22 cellular contexts compared by ENCODE assay signal in genomic region chr14:30389901-30390394, GRCh38.
DNase-seq lines count a peak whose midpoint lies in the region; ATAC-seq, FAIRE-seq and TF ChIP-seq lines count a peak whose summit lies in the region.
"Had no signal": no experiment of that assay in that cellular context is flagged by ENCODE, and none has a peak within 500 bp of the region (broad histone marks: within the 10 kb centered on the region; RNA-seq: fewer than 3 reads in every experiment).

No MANE protein-coding gene starts in this region.

- TF ChIP-seq CTCF in astrocyte (IDR thresholded peaks at IDR 0.05; ENCODE audit: insufficient read depth, low read depth, low read length), result no peak

- no peaks in the 10 kb centered on the region for H3K9me3 ChIP-seq in astrocyte (ENCODE audit: insufficient read depth, low read depth, low read length)
- H3K9me3 ChIP-seq: HAP-1 had no signal

- no peak overlapping the region for H2AFZ ChIP-seq in astrocyte (ENCODE audit: low read depth, low read length)
- H2AFZ ChIP-seq: PC-9 had no signal

- no peak for ATAC-seq in GM21447 (IDR thresholded peaks at IDR 0.05; ENCODE audit: unreplicated experiment)

- H3K4me3 ChIP-seq in astrocyte (ENCODE audit: insufficient read depth, low read depth, low read length) (no peak overlapping the region), mesendoderm (ENCODE audit: low read length) (no peak overlapping the region)
- H3K4me3 ChIP-seq: HAP-1, PC-9, SK-N-MC had no signal

- FAIRE-seq in astrocyte (lab: Jason Lieb, UNC), result no peak
- FAIRE-seq: D721Med had no signal

- no peaks in the 10 kb centered on the region for H3K36me3 Mint-ChIP-seq in astrocyte (ENCODE audit: low read depth, unreplicated experiment)
- H3K36me3 Mint-ChIP-seq: CD14-positive monocyte had no signal

- no peaks in the 10 kb centered on the region for H3K4me1 Mint-ChIP-seq in astrocyte (ENCODE audit: low read depth, unreplicated experiment)
- H3K4me1 Mint-ChIP-seq: B cell, CD14-positive monocyte had no signal

- H3K9me3 Mint-ChIP-seq in astrocyte (ENCODE audit: unreplicated experiment), result peaks cover 2% of the 10 kb centered on the region
- H3K9me3 Mint-ChIP-seq: CD14-positive monocyte had no signal

- no peaks in the 10 kb centered on the region for H3K79me1 ChIP-seq in mesendoderm (ENCODE audit: low read length)

- WGBS in mesendoderm (ENCODE audit: extremely low coverage, insufficient coverage, low lambda C conversion rate), result no CpG with 5 or more reads among the region's 4 CpGs

- no peak overlapping the region for H2BK15ac ChIP-seq in mesendoderm (replicated peaks; ENCODE audit: low read depth)

- no peak overlapping the region for H3K4me3 Mint-ChIP-seq in astrocyte (ENCODE audit: unreplicated experiment)
- H3K4me3 Mint-ChIP-seq: B cell, CD14-positive monocyte had no signal

- H3K27ac ChIP-seq in astrocyte (ENCODE audit: low read depth, low read length) (no peak overlapping the region), mesendoderm (ENCODE audit: low read depth, low read length) (no peak overlapping the region)
- H3K27ac ChIP-seq: HL-60, PC-9, SK-N-MC had no signal

- H3K36me3 ChIP-seq in astrocyte (ENCODE audit: insufficient read depth, low read length), result no peaks in the 10 kb centered on the region
- no peaks in the 10 kb centered on the region for H3K36me3 ChIP-seq in mesendoderm (ENCODE audit: control insufficient read depth, insufficient read depth, low read length)
- H3K36me3 ChIP-seq: HAP-1 had no signal

- H3K27ac Mint-ChIP-seq in astrocyte (ENCODE audit: unreplicated experiment), result no peak overlapping the region
- H3K27ac Mint-ChIP-seq: B cell, CD14-positive monocyte had no signal

- H3K9ac ChIP-seq in astrocyte (ENCODE audit: low read length) (no peak overlapping the region), mesendoderm (ENCODE audit: low read length) (no peak overlapping the region)

- no peak overlapping the region for H2AK5ac ChIP-seq in mesendoderm (ENCODE audit: low read length)

- H3K23ac ChIP-seq in mesendoderm (ENCODE audit: low read length), result no peak overlapping the region

- H4K5ac ChIP-seq in mesendoderm (ENCODE audit: low read length), result no peak overlapping the region

- H2BK120ac ChIP-seq in mesendoderm (ENCODE audit: low read depth, low read length), result no peak overlapping the region

- H3K4me2 ChIP-seq in astrocyte (ENCODE audit: low read length) (peak overlapping the region; percentile 15), mesendoderm (ENCODE audit: low read length) (no peak overlapping the region)
- H3K4me2 ChIP-seq: PC-9 had no signal

- no peak overlapping the region for H4K8ac ChIP-seq in mesendoderm (ENCODE audit: low read depth, low read length)

- peaks cover 31% of the 10 kb centered on the region for H3K27me3 Mint-ChIP-seq in astrocyte (ENCODE audit: low read depth, unreplicated experiment)
- H3K27me3 Mint-ChIP-seq: B cell had no signal

- DNase-seq in NCI-H146 (lab: John Stamatoyannopoulos, UW) (peak; percentile 3), NCI-H146 treated with DMSO at 0.1 percent for 48 hours (lab: John Stamatoyannopoulos, UW; ENCODE audit: unreplicated experiment) (no peak), COR-L47 (lab: John Stamatoyannopoulos, UW) (peak; percentile 4), astrocyte (ENCODE audit: low read depth) (no peak), mesendoderm (peak; percentile 8), AG08396 (ENCODE audit: low spot score) (no peak)
- DNase-seq in effector CD8-positive, alpha-beta T cell (lab: John Stamatoyannopoulos, UW), result no peak
- DNase-seq: DMS53, KG1, NCI-H1930, NCI-H510A treated with DMSO at 0.1 percent for 48 hours, NCI-H748 treated with DMSO at 0.1 percent for 48 hours, PC-9, SHP77 treated with DMSO at 0.1 percent for 48 hours, SW 1271 had no signal

- H3K4ac ChIP-seq in mesendoderm (ENCODE audit: low read depth, low read length), result no peak overlapping the region

- no peak overlapping the region for H3K56ac ChIP-seq in mesendoderm (ENCODE audit: low read length)

- H3K18ac ChIP-seq in mesendoderm (ENCODE audit: low read length), result no peak overlapping the region

- no peaks in the 10 kb centered on the region for H4K20me1 ChIP-seq in astrocyte (ENCODE audit: insufficient read depth, low read length)

- no peaks in the 10 kb centered on the region for H3K4me1 ChIP-seq in astrocyte (ENCODE audit: insufficient read depth, low read length)
- no peaks in the 10 kb centered on the region for H3K4me1 ChIP-seq in mesendoderm (ENCODE audit: control insufficient read depth, low read depth, low read length)
- H3K4me1 ChIP-seq: HAP-1 had no signal

- H3K27me3 ChIP-seq in astrocyte (ENCODE audit: insufficient read depth, low read length), result no peaks in the 10 kb centered on the region
- no peaks in the 10 kb centered on the region for H3K27me3 ChIP-seq in mesendoderm (ENCODE audit: insufficient read depth, low read length, poor library complexity)

- H3K79me2 ChIP-seq in astrocyte (ENCODE audit: insufficient read depth, low read length) (no peaks in the 10 kb centered on the region), mesendoderm (ENCODE audit: control insufficient read depth, insufficient read depth, low read length) (no peaks in the 10 kb centered on the region)

- no peak overlapping the region for H2BK5ac ChIP-seq in mesendoderm (ENCODE audit: low read length)

Comparison
In these comparisons a context has a peak if more than half of its experiments do, and no peak if none do; other contexts are left out.
1. DNase-seq: peak in NCI-H146 (single experiment), COR-L47 (single experiment) and mesendoderm (single experiment); none in NCI-H146 treated with DMSO at 0.1 percent for 48 hours (single experiment), astrocyte (single experiment), effector CD8-positive, alpha-beta T cell (single experiment) and AG08396 (single experiment).